ENCODE assay signal across 9 cellular contexts in genomic region chr5:35938518-35939227, GRCh38. TPM values are rescaled to one million over a fixed set of nuclear protein-coding genes. Genes with fewer than 3 reads are reported as not detected.
DNase-seq lines count a peak whose midpoint lies in the region; ATAC-seq and TF ChIP-seq lines count a peak whose summit lies in the region.
"Had no signal": no experiment of that assay in that cellular context is flagged by ENCODE, and none has a peak within 500 bp of the region (broad histone marks: within the 10 kb centered on the region; RNA-seq: fewer than 3 reads in every experiment).

TSS of gene CAPSL (minus strand) at chr5:35938622. CDS start at chr5:35921120, 17,502 bp downstream.

- no peak for TF ChIP-seq POLR2A in right lobe of liver (IDR thresholded peaks at IDR 0.05)

- TF ChIP-seq CTCF in brain microvascular endothelial cell (IDR thresholded peaks at IDR 0.05; ENCODE audit: low read depth, low read length, missing control alignments) (no peak), right lobe of liver (IDR thresholded peaks at IDR 0.05) (no peak)

- in situ Hi-C loops in brain microvascular endothelial cell (cut with HindIII; ENCODE audit: low pct_ligation_motif_present, low sequenced_read_pairs) = no loop called here

- no peaks in the 10 kb centered on the region for H3K9me3 ChIP-seq in right lobe of liver

- DNase-seq in Ammon's horn (ENCODE audit: low spot score) = peak; percentile 74
- peak; percentile 14 for DNase-seq in KG1 (lab: John Stamatoyannopoulos, UW)
- peak; percentile 59 for DNase-seq in brain microvascular endothelial cell
- DNase-seq in right lobe of liver = peak in 1 of 3 donors; percentile 65
- DNase-seq in activated effector memory CD4-positive, alpha-beta T cell treated with anti-CD3 and anti-CD28 coated beads, Interleukin-2, amount 50 U/mL, for 16 hours = no peak

- H3K27ac ChIP-seq in brain microvascular endothelial cell (no peak within 1 kb of the TSS), right lobe of liver (no peak within 1 kb of the TSS)

- intact Hi-C loops in right lobe of liver (cut with DNase I) = no loop called here

- H3K4me3 ChIP-seq in brain microvascular endothelial cell (ENCODE audit: low read depth, low read length) = no peak within 1 kb of the TSS
- no peak within 1 kb of the TSS for H3K4me3 ChIP-seq in right lobe of liver

- H3K4me1 ChIP-seq in right lobe of liver = no peaks in the 10 kb centered on the region

- H3K36me3 ChIP-seq in brain microvascular endothelial cell (replicated peaks) (no peaks in the 10 kb centered on the region), right lobe of liver (no peaks in the 10 kb centered on the region)

- 24% methylated on average over 2 of the region's 2 CpGs for WGBS in right lobe of liver (ENCODE audit: insufficient coverage, low coverage, low lambda C conversion rate, missing lambda C conversion rate)

- peak; percentile 76 to 86 (median 82) for ATAC-seq in right lobe of liver
- no peak for ATAC-seq in GM21360 (IDR thresholded peaks at IDR 0.05; ENCODE audit: unreplicated experiment)
- ATAC-seq in GM21786 (IDR thresholded peaks at IDR 0.05; ENCODE audit: unreplicated experiment) = no peak
- no peak for ATAC-seq in HG02642 (IDR thresholded peaks at IDR 0.05; ENCODE audit: poor library complexity, unreplicated experiment)

- H3K27me3 ChIP-seq in brain microvascular endothelial cell (replicated peaks) (no peaks in the 10 kb centered on the region), right lobe of liver (no peaks in the 10 kb centered on the region)

RNA-seq across cellular contexts. Expression of gene CAPSL, which starts in this region (rescaled TPM):
- not detected for total RNA-seq in right lobe of liver
- total RNA-seq: frontal cortex had no signal

Comparison
In these comparisons a context has a peak if more than half of its experiments do, and no peak if none do; other contexts are left out.
1. Peak in ATAC-seq in right lobe of liver; RNA of the gene not detected or under 1 TPM.